ENCODE assay signal across 17 cellular contexts in genomic region chr2:101274142-101274541, GRCh38. TPM values are rescaled to one million over a fixed set of nuclear protein-coding genes. Genes with fewer than 3 reads are reported as not detected.
DNase-seq lines count a peak whose midpoint lies in the region; ATAC-seq and TF ChIP-seq lines count a peak whose summit lies in the region.
"Had no signal": no experiment of that assay in that cellular context is flagged by ENCODE, and none has a peak within 500 bp of the region (broad histone marks: within the 10 kb centered on the region; RNA-seq: fewer than 3 reads in every experiment).

No MANE protein-coding gene starts in this region.

- H3K4me3 ChIP-seq in left ventricle myocardium inferior = no peak overlapping the region
- H3K4me3 ChIP-seq in neutrophil (ENCODE audit: low read depth in 1 of 2, low read length in 1 of 2) = no peak overlapping the region
- H3K4me3 ChIP-seq: A549, MG63 had no signal

- H3K4me1 ChIP-seq in left ventricle myocardium inferior = peaks cover 16% of the 10 kb centered on the region
- peaks cover 0 to 9% of the 10 kb centered on the region in 2 experiments for H3K4me1 ChIP-seq in neutrophil (ENCODE audit: control insufficient read depth in 1 of 2, insufficient read depth in 1 of 2, low read depth in 1 of 2, low read length in 1 of 2)

- H3K36me3 ChIP-seq in left ventricle myocardium inferior (peaks cover 79% of the 10 kb centered on the region), neutrophil (peaks cover 98% of the 10 kb centered on the region)

- POLR2A ChIA-PET in activated CD4-positive, alpha-beta memory T cell treated with anti-CD3 and anti-CD28 coated beads, Interleukin-2, amount 10 ng/mL, durations not matched to agents 7 days and 5 days (lab: Charles Lee) = interaction anchor here (0.8 to 5.2 kb wide), 2 partner anchors 8 to 21 kb away, joined by 3 to 27 read pairs; partner anchors contain the start of gene CNOT11
- POLR2A ChIA-PET in activated CD4-positive, alpha-beta memory T cell treated with anti-CD3 and anti-CD28 coated beads for 36 hours (lab: Charles Lee) = interaction anchor here (0.7 to 1.0 kb wide), 2 partner anchors 129 to 438 kb away, joined by 3 to 4 read pairs; no protein-coding TSS in a partner anchor

- no peak for ATAC-seq in left cardiac atrium
- ATAC-seq in central memory CD8-positive, alpha-beta T cell (replicated peaks; ENCODE audit: extremely low read depth, poor library complexity, severe bottlenecking) = no peak
- ATAC-seq: A549 had no signal

- peaks cover 50% of the 10 kb centered on the region for H3K4me1 Mint-ChIP-seq in activated CD4-positive, alpha-beta memory T cell treated with anti-CD3 and anti-CD28 coated beads, Interleukin-2, amount 10 ng/mL, durations not matched to agents 7 days and 5 days
- H3K4me1 Mint-ChIP-seq in activated CD4-positive, alpha-beta memory T cell treated with anti-CD3 and anti-CD28 coated beads for 36 hours (ENCODE audit: low read depth) = peaks cover 40% of the 10 kb centered on the region
- peaks cover 23% of the 10 kb centered on the region for H3K4me1 Mint-ChIP-seq in central memory CD8-positive, alpha-beta T cell

- peak overlapping the region; percentile 85 for H3K27ac Mint-ChIP-seq in activated CD4-positive, alpha-beta memory T cell treated with anti-CD3 and anti-CD28 coated beads, Interleukin-2, amount 10 ng/mL, durations not matched to agents 7 days and 5 days
- no peak overlapping the region for H3K27ac Mint-ChIP-seq in activated CD4-positive, alpha-beta memory T cell treated with anti-CD3 and anti-CD28 coated beads for 36 hours
- H3K27ac Mint-ChIP-seq in central memory CD8-positive, alpha-beta T cell (ENCODE audit: low read depth) = peak overlapping the region; percentile 35

- H3K4me3 Mint-ChIP-seq in activated CD4-positive, alpha-beta memory T cell treated with anti-CD3 and anti-CD28 coated beads, Interleukin-2, amount 10 ng/mL, durations not matched to agents 7 days and 5 days = no peak overlapping the region
- no peak overlapping the region for H3K4me3 Mint-ChIP-seq in activated CD4-positive, alpha-beta memory T cell treated with anti-CD3 and anti-CD28 coated beads for 36 hours
- H3K4me3 Mint-ChIP-seq in central memory CD8-positive, alpha-beta T cell = no peak overlapping the region

- intact Hi-C loops in activated CD4-positive, alpha-beta memory T cell treated with anti-CD3 and anti-CD28 coated beads for 36 hours (cut with micrococcal nuclease) = no loop called here
- intact Hi-C loops in left ventricle myocardium inferior (cut with micrococcal nuclease) = no loop called here
- intact Hi-C loops in left cardiac atrium (cut with DNase I) = no loop called here

- no peaks in the 10 kb centered on the region for H3K27me3 ChIP-seq in left ventricle myocardium inferior (ENCODE audit: low read depth)
- H3K27me3 ChIP-seq in neutrophil = no peaks in the 10 kb centered on the region
- H3K27me3 ChIP-seq: MG63 had no signal

- no peaks in the 10 kb centered on the region for H3K27me3 Mint-ChIP-seq in activated CD4-positive, alpha-beta memory T cell treated with anti-CD3 and anti-CD28 coated beads, Interleukin-2, amount 10 ng/mL, durations not matched to agents 7 days and 5 days
- no peaks in the 10 kb centered on the region for H3K27me3 Mint-ChIP-seq in activated CD4-positive, alpha-beta memory T cell treated with anti-CD3 and anti-CD28 coated beads for 36 hours
- no peaks in the 10 kb centered on the region for H3K27me3 Mint-ChIP-seq in central memory CD8-positive, alpha-beta T cell

- DNase-seq in activated CD4-positive, alpha-beta memory T cell treated with anti-CD3 and anti-CD28 coated beads, Interleukin-2, amount 10 ng/mL, durations not matched to agents 7 days and 5 days = no peak
- DNase-seq in activated CD4-positive, alpha-beta memory T cell treated with anti-CD3 and anti-CD28 coated beads for 36 hours = no peak
- no peak for DNase-seq in left ventricle myocardium inferior
- DNase-seq in left cardiac atrium = no peak
- DNase-seq in central memory CD8-positive, alpha-beta T cell (ENCODE audit: low spot score in 2 of 2) = no peak
- no peak for DNase-seq in SHP77 treated with DMSO at 0.1 percent for 48 hours (lab: John Stamatoyannopoulos, UW)
- DNase-seq in NCI-H2196 treated with DMSO at 0.1 percent for 48 hours (lab: John Stamatoyannopoulos, UW; ENCODE audit: unreplicated experiment) = no peak
- DNase-seq: HCEC 1CT, MG63, NCI-H1092 treated with DMSO at 0.1 percent for 48 hours, NCI-H1694, NCI-H2107, NCI-H345, NCI-H526 treated with DMSO at 0.1 percent for 48 hours had no signal

- H3K9me3 Mint-ChIP-seq in activated CD4-positive, alpha-beta memory T cell treated with anti-CD3 and anti-CD28 coated beads, Interleukin-2, amount 10 ng/mL, durations not matched to agents 7 days and 5 days = no peaks in the 10 kb centered on the region
- H3K9me3 Mint-ChIP-seq in activated CD4-positive, alpha-beta memory T cell treated with anti-CD3 and anti-CD28 coated beads for 36 hours = no peaks in the 10 kb centered on the region
- H3K9me3 Mint-ChIP-seq in central memory CD8-positive, alpha-beta T cell = no peaks in the 10 kb centered on the region

- H3K27ac ChIP-seq in left ventricle myocardium inferior (replicated peaks) = peak overlapping the region; percentile 0
- H3K27ac ChIP-seq in neutrophil = peak overlapping the region; percentile 26
- H3K27ac ChIP-seq: A549, C4-2B had no signal

- peaks cover 74% of the 10 kb centered on the region for H3K36me3 Mint-ChIP-seq in activated CD4-positive, alpha-beta memory T cell treated with anti-CD3 and anti-CD28 coated beads, Interleukin-2, amount 10 ng/mL, durations not matched to agents 7 days and 5 days (ENCODE audit: low read depth)
- H3K36me3 Mint-ChIP-seq in activated CD4-positive, alpha-beta memory T cell treated with anti-CD3 and anti-CD28 coated beads for 36 hours = peaks cover 51% of the 10 kb centered on the region
- peaks cover 80% of the 10 kb centered on the region for H3K36me3 Mint-ChIP-seq in central memory CD8-positive, alpha-beta T cell (ENCODE audit: insufficient read depth)

- CTCF ChIA-PET in activated CD4-positive, alpha-beta memory T cell treated with anti-CD3 and anti-CD28 coated beads, Interleukin-2, amount 10 ng/mL, durations not matched to agents 7 days and 5 days (lab: Charles Lee) = interaction anchor here (1.0 to 1.2 kb wide), 2 partner anchors 21 to 262 kb away, joined by 3 to 5 read pairs; no protein-coding TSS in a partner anchor
- CTCF ChIA-PET in activated CD4-positive, alpha-beta memory T cell treated with anti-CD3 and anti-CD28 coated beads for 36 hours (lab: Charles Lee) = no interaction called here

- TF ChIP-seq CTCF in left ventricle myocardium inferior (IDR thresholded peaks at IDR 0.05; ENCODE audit: borderline replicate concordance) (no peak), neutrophil (IDR thresholded peaks at IDR 0.05) (no peak)

- H3K9me3 ChIP-seq in left ventricle myocardium inferior (replicated peaks) (no peaks in the 10 kb centered on the region), neutrophil (no peaks in the 10 kb centered on the region)
- H3K9me3 ChIP-seq: A549, MG63 had no signal

RNA-seq across cellular contexts. Expression of gene CNOT11, which starts 21.5 kb away (rescaled TPM):
- 10 to 100 TPM; 60.3 to 65.9 TPM for total RNA-seq in activated CD4-positive, alpha-beta memory T cell treated with anti-CD3 and anti-CD28 coated beads, Interleukin-2, amount 10 ng/mL, durations not matched to agents 7 days and 5 days
- 10 to 100 TPM; 54.6 to 56.2 TPM for total RNA-seq in activated CD4-positive, alpha-beta memory T cell treated with anti-CD3 and anti-CD28 coated beads for 36 hours
- 33.8 TPM for total RNA-seq in left ventricle myocardium inferior
- total RNA-seq in left cardiac atrium = 10 to 100 TPM; 29.8 to 34.0 TPM

RNA-seq across cellular contexts. Expression of gene RNF149, which starts 34.4 kb away (rescaled TPM):
- 100 to 1,000 TPM; 115 to 116 TPM for total RNA-seq in activated CD4-positive, alpha-beta memory T cell treated with anti-CD3 and anti-CD28 coated beads, Interleukin-2, amount 10 ng/mL, durations not matched to agents 7 days and 5 days
- 10 to 100 TPM; 42.1 to 46.9 TPM for total RNA-seq in activated CD4-positive, alpha-beta memory T cell treated with anti-CD3 and anti-CD28 coated beads for 36 hours
- 12.0 TPM for total RNA-seq in left ventricle myocardium inferior
- 10 to 100 TPM; 22.3 to 38.0 TPM for total RNA-seq in left cardiac atrium
